Comparison of ENCODE assay signal across 20 cellular contexts in genomic region chr15:62486041-62486440, GRCh38.
"Had no signal": no experiment of that assay in that cellular context is flagged by ENCODE, and none has a peak within 500 bp of the region (broad histone marks: within the 10 kb centered on the region; RNA-seq: fewer than 3 reads in every experiment).

No MANE protein-coding gene starts in this region.

- H3K9ac ChIP-seq: neural progenitor cell had no signal

- H3K4me1 ChIP-seq: spleen had no signal

- H3K9me3 ChIP-seq: gastroesophageal sphincter, heart left ventricle, left ventricle myocardium inferior, spleen had no signal

- FAIRE-seq: endometrium, TTC549 had no signal

- H3K36me3 ChIP-seq: brain microvascular endothelial cell, gastroesophageal sphincter, heart left ventricle, left ventricle myocardium inferior, neural progenitor cell, spleen had no signal

- H3K4me2 ChIP-seq: neural progenitor cell had no signal

- H3K4me3 ChIP-seq: coronary artery, gastroesophageal sphincter, heart left ventricle, left ventricle myocardium inferior, neural progenitor cell, spleen had no signal

- DNase-seq: activated CD4-positive, alpha-beta T cell treated with anti-CD3 and anti-CD28 coated beads, Interleukin-2, amount 50 U/mL, for 4 hours; activated gamma-delta T cell; amniotic stem cell; brain microvascular endothelial cell; central memory CD4-positive, alpha-beta T cell; erythroblast; heart left ventricle; left ventricle myocardium inferior; naive B cell; spleen; stimulated activated CD4-positive, alpha-beta T cell treated with anti-CD3 and anti-CD28 coated beads, Interleukin-4, amount 100 ng/mL, for 4 hours had no signal

- ATAC-seq: activated naive CD4-positive, alpha-beta T cell treated with anti-CD3 and anti-CD28 coated beads, Interleukin-2, amount 50 U/mL, for 72 hours; gastroesophageal sphincter; heart left ventricle; sciatic nerve; stimulated activated memory B cell treated with anti-CD40 and anti-IgM and Interleukin-4, amounts not matched to agents 10 μg/mL and 1 μg/mL and 100 μg/mL, for 72 hours had no signal

- H3K27ac Mint-ChIP-seq: activated naive CD4-positive, alpha-beta T cell treated with anti-CD3 and anti-CD28 coated beads, Interleukin-2, amount 50 U/mL, for 72 hours; naive B cell; neural progenitor cell; stimulated activated memory B cell treated with anti-CD40 and anti-IgM and Interleukin-4, amounts not matched to agents 10 μg/mL and 1 μg/mL and 100 μg/mL, for 72 hours; T-helper 2 cell treated with Interferon-gamma antibody and Interleukin-4, amounts not matched to agents 5 μg/mL and 100 μg/mL, for 36 hours had no signal

- H3K27me3 Mint-ChIP-seq: stimulated activated memory B cell treated with anti-CD40 and anti-IgM and Interleukin-4, amounts not matched to agents 10 μg/mL and 1 μg/mL and 100 μg/mL, for 72 hours had no signal

- H3K4me3 Mint-ChIP-seq: naive B cell; neural progenitor cell; stimulated activated memory B cell treated with anti-CD40 and anti-IgM and Interleukin-4, amounts not matched to agents 10 μg/mL and 1 μg/mL and 100 μg/mL, for 72 hours; T-helper 2 cell treated with Interferon-gamma antibody and Interleukin-4, amounts not matched to agents 5 μg/mL and 100 μg/mL, for 36 hours had no signal

- H2AFZ ChIP-seq: neural progenitor cell had no signal

- H3K36me3 Mint-ChIP-seq: activated naive CD4-positive, alpha-beta T cell treated with anti-CD3 and anti-CD28 coated beads, Interleukin-2, amount 50 U/mL, for 72 hours; naive B cell; stimulated activated memory B cell treated with anti-CD40 and anti-IgM and Interleukin-4, amounts not matched to agents 10 μg/mL and 1 μg/mL and 100 μg/mL, for 72 hours had no signal

- H3K27me3 ChIP-seq: brain microvascular endothelial cell, gastroesophageal sphincter, heart left ventricle, neural progenitor cell, spleen had no signal

- H3K9me3 Mint-ChIP-seq: activated naive CD4-positive, alpha-beta T cell treated with anti-CD3 and anti-CD28 coated beads, Interleukin-2, amount 50 U/mL, for 72 hours; naive B cell; stimulated activated memory B cell treated with anti-CD40 and anti-IgM and Interleukin-4, amounts not matched to agents 10 μg/mL and 1 μg/mL and 100 μg/mL, for 72 hours; T-helper 2 cell treated with Interferon-gamma antibody and Interleukin-4, amounts not matched to agents 5 μg/mL and 100 μg/mL, for 36 hours had no signal

- H3K27ac ChIP-seq: brain microvascular endothelial cell, coronary artery, gastroesophageal sphincter, heart left ventricle, left ventricle myocardium inferior, neural progenitor cell, spleen had no signal
